1 cellular context compared by ENCODE assay signal in genomic region chr14:90677484-90678045, GRCh38.
TF ChIP-seq lines count a peak whose summit lies in the region.

No MANE protein-coding gene starts in this region.

TF ChIP-seq in HepG2, 621 proteins besides CTCF, POLR2A, EP300 and RAD21 (continued from another document):
- TF ChIP-seq, protein P1, sequence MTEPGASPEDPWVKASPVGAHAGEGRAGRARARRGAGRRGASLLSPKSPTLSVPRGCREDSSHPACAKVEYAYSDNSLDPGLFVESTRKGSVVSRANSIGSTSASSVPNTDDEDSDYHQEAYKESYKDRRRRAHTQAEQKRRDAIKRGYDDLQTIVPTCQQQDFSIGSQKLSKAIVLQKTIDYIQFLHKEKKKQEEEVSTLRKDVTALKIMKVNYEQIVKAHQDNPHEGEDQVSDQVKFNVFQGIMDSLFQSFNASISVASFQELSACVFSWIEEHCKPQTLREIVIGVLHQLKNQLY (CRISPR knock-in tag; IDR thresholded peaks at IDR 0.05): no peak
- TF ChIP-seq KMT2A (CRISPR knock-in tag; IDR thresholded peaks at IDR 0.05) (no peak), SALL2 (CRISPR knock-in tag; IDR thresholded peaks at IDR 0.05) (no peak), MATR3 (CRISPR knock-in tag; IDR thresholded peaks at IDR 0.05) (no peak), ZFYVE20 (CRISPR knock-in tag; IDR thresholded peaks at IDR 0.05; ENCODE audit: borderline replicate concordance, low read depth) (no peak), ZNF329 (CRISPR knock-in tag; IDR thresholded peaks at IDR 0.05; ENCODE audit: low read depth) (no peak), POLR2AphosphoS5 (IDR thresholded peaks at IDR 0.05; ENCODE audit: low read depth, low read length) (no peak), ZNF451 (CRISPR knock-in tag; IDR thresholded peaks at IDR 0.05) (no peak), HDAC6 (IDR thresholded peaks at IDR 0.05; ENCODE audit: low read depth, low read length) (no peak), ZNF619 (CRISPR knock-in tag; IDR thresholded peaks at IDR 0.05) (no peak), ZNF720 (CRISPR knock-in tag; IDR thresholded peaks at IDR 0.05) (no peak), SKI (IDR thresholded peaks at IDR 0.05; ENCODE audit: partially characterized antibody) (no peak), AHDC1 (CRISPR knock-in tag; IDR thresholded peaks at IDR 0.05; ENCODE audit: borderline replicate concordance) (no peak), HCFC1 (IDR thresholded peaks at IDR 0.05; ENCODE audit: low read depth, low read length) (no peak), FOXO4 (CRISPR knock-in tag; conservative IDR thresholded peaks at IDR 0.05) (no peak), PAXIP1 (CRISPR knock-in tag; conservative IDR thresholded peaks at IDR 0.05) (no peak)
